ENCODE assay signal across 23 cellular contexts in the genomic region with DNA sequence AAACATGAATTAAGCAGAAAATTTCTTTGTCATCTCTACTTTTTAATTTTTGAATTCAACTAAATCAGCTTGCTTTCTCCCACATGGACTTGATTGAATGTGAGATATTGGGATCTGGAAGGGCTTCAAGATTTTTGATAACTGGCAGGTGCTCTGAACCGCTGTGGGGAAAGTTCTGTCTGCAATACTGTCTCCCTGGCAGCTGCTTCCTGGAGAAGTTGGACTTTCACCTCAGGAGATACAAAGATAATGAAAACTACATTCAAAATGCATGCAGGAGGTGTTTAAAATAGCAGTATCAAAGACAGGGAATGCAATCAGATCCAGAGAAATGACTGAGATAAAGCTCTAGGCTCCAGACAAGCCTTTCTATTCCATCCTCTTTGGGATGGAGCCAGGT.
"Had no signal": no experiment of that assay in that cellular context is flagged by ENCODE, and none has a peak within 500 bp of the region (broad histone marks: within the 10 kb centered on the region; RNA-seq: fewer than 3 reads in every experiment).

No MANE protein-coding gene starts in this region.

- H3K4me1 ChIP-seq: foreskin keratinocyte, psoas muscle, suprapubic skin, vagina had no signal

- H3K9me3 Mint-ChIP-seq: activated CD4-positive, alpha-beta memory T cell treated with anti-CD3 and anti-CD28 coated beads, Interleukin-2, amount 10 ng/mL, durations not matched to agents 7 days and 5 days; activated naive CD4-positive, alpha-beta T cell treated with anti-CD3 and anti-CD28 coated beads for 36 hours; activated T-helper 2 cell treated with anti-CD3 and anti-CD28 coated beads, Interferon-gamma antibody, Interleukin-2, Interleukin-4, amounts not matched to agents 10 μg/mL and 5 μg/mL and 100 μg/mL, durations not matched to agents 14 hours and 24 hours and 36 hours; brain; endodermal cell; mesothelial cell of epicardium; stimulated activated naive CD8-positive, alpha-beta T cell treated with anti-CD3 and anti-CD28 coated beads, Interleukin-15, amount 100 ng/mL, for 72 hours had no signal

- H3K4me1 Mint-ChIP-seq: activated CD4-positive, alpha-beta memory T cell treated with anti-CD3 and anti-CD28 coated beads, Interleukin-2, amount 10 ng/mL, durations not matched to agents 7 days and 5 days; activated CD8-positive, alpha-beta memory T cell treated with anti-CD3 and anti-CD28 coated beads, Interleukin-2, amount 10 ng/mL, durations not matched to agents 7 days and 5 days; mesothelial cell of epicardium; stimulated activated naive CD8-positive, alpha-beta T cell treated with anti-CD3 and anti-CD28 coated beads, Interleukin-15, amount 100 ng/mL, for 72 hours had no signal

- H3K27me3 ChIP-seq: foreskin keratinocyte, suprapubic skin, vagina had no signal

- H3K9me3 ChIP-seq: psoas muscle, suprapubic skin, vagina had no signal

- H3K27ac Mint-ChIP-seq: activated CD4-positive, alpha-beta memory T cell treated with anti-CD3 and anti-CD28 coated beads, Interleukin-2, amount 10 ng/mL, durations not matched to agents 7 days and 5 days; activated CD8-positive, alpha-beta memory T cell treated with anti-CD3 and anti-CD28 coated beads, Interleukin-2, amount 10 ng/mL, durations not matched to agents 7 days and 5 days; activated naive CD4-positive, alpha-beta T cell treated with anti-CD3 and anti-CD28 coated beads for 36 hours; activated T-helper 2 cell treated with anti-CD3 and anti-CD28 coated beads, Interferon-gamma antibody, Interleukin-2, Interleukin-4, amounts not matched to agents 10 μg/mL and 5 μg/mL and 100 μg/mL, durations not matched to agents 14 hours and 24 hours and 36 hours; brain; endodermal cell; mesothelial cell of epicardium; stimulated activated naive CD8-positive, alpha-beta T cell treated with anti-CD3 and anti-CD28 coated beads, Interleukin-15, amount 100 ng/mL, for 72 hours had no signal

- ATAC-seq: activated CD8-positive, alpha-beta memory T cell treated with anti-CD3 and anti-CD28 coated beads, Interleukin-2, amount 10 ng/mL, durations not matched to agents 7 days and 5 days; foreskin keratinocyte; psoas muscle; right cardiac atrium; stimulated activated naive CD8-positive, alpha-beta T cell treated with anti-CD3 and anti-CD28 coated beads, Interleukin-15, amount 100 ng/mL, for 72 hours had no signal

- H3K36me3 ChIP-seq: suprapubic skin, vagina had no signal

- H3K4me3 ChIP-seq: psoas muscle, smooth muscle cell, suprapubic skin, vagina had no signal

- H3K4me3 Mint-ChIP-seq: activated CD4-positive, alpha-beta memory T cell treated with anti-CD3 and anti-CD28 coated beads, Interleukin-2, amount 10 ng/mL, durations not matched to agents 7 days and 5 days; activated CD8-positive, alpha-beta memory T cell treated with anti-CD3 and anti-CD28 coated beads, Interleukin-2, amount 10 ng/mL, durations not matched to agents 7 days and 5 days; activated naive CD4-positive, alpha-beta T cell treated with anti-CD3 and anti-CD28 coated beads for 36 hours; brain; endodermal cell; mesothelial cell of epicardium; stimulated activated naive CD8-positive, alpha-beta T cell treated with anti-CD3 and anti-CD28 coated beads, Interleukin-15, amount 100 ng/mL, for 72 hours had no signal

- H3K27ac ChIP-seq: epithelial cell of prostate, foreskin keratinocyte, psoas muscle, suprapubic skin, vagina had no signal

- H3K36me3 Mint-ChIP-seq: activated CD8-positive, alpha-beta memory T cell treated with anti-CD3 and anti-CD28 coated beads, Interleukin-2, amount 10 ng/mL, durations not matched to agents 7 days and 5 days; brain; mesothelial cell of epicardium had no signal

- H3K27me3 Mint-ChIP-seq: activated CD4-positive, alpha-beta memory T cell treated with anti-CD3 and anti-CD28 coated beads, Interleukin-2, amount 10 ng/mL, durations not matched to agents 7 days and 5 days; activated CD8-positive, alpha-beta memory T cell treated with anti-CD3 and anti-CD28 coated beads, Interleukin-2, amount 10 ng/mL, durations not matched to agents 7 days and 5 days; brain; stimulated activated naive CD8-positive, alpha-beta T cell treated with anti-CD3 and anti-CD28 coated beads, Interleukin-15, amount 100 ng/mL, for 72 hours had no signal

- DNase-seq: activated CD4-positive, alpha-beta memory T cell treated with anti-CD3 and anti-CD28 coated beads, Interleukin-2, amount 10 ng/mL, durations not matched to agents 7 days and 5 days; activated CD4-positive, alpha-beta T cell treated with anti-CD3 and anti-CD28 coated beads for 48 hours; activated CD4-positive, CD25-positive, alpha-beta regulatory T cell; activated CD8-positive, alpha-beta memory T cell treated with anti-CD3 and anti-CD28 coated beads, Interleukin-2, amount 10 ng/mL, durations not matched to agents 7 days and 5 days; activated naive CD4-positive, alpha-beta T cell treated with anti-CD3 and anti-CD28 coated beads for 36 hours; caudate nucleus; endodermal cell; foreskin keratinocyte; hypothalamus; islet precursor cell; psoas muscle; right cardiac atrium; stimulated activated CD4-positive, alpha-beta T cell treated with anti-CD3 and anti-CD28 coated beads, Interleukin-4, amount 100 ng/mL, for 1 hour; stimulated activated naive CD8-positive, alpha-beta T cell treated with anti-CD3 and anti-CD28 coated beads, Interleukin-15, amount 100 ng/mL, for 72 hours; T-helper 9 cell; trophoblast cell had no signal
